10 cellular contexts compared by ENCODE assay signal in genomic region chr9:110015759-110016158, GRCh38.
DNase-seq lines count a peak whose midpoint lies in the region; ATAC-seq and TF ChIP-seq lines count a peak whose summit lies in the region.
"Had no signal": no experiment of that assay in that cellular context is flagged by ENCODE, and none has a peak within 500 bp of the region (broad histone marks: within the 10 kb centered on the region; RNA-seq: fewer than 3 reads in every experiment).

No MANE protein-coding gene starts in this region.

- TF ChIP-seq EP300 in gastroesophageal sphincter (IDR thresholded peaks at IDR 0.05): no peak

- no peaks in the 10 kb centered on the region for H3K9me2 ChIP-seq in GM23248 (ENCODE audit: insufficient read depth)

- H3K4me3 ChIP-seq in GM23248 (no peak overlapping the region), gastroesophageal sphincter (no peak overlapping the region)

- H3K4me1 ChIP-seq in GM23248 (ENCODE audit: insufficient read depth): peaks cover 16% of the 10 kb centered on the region
- no peaks in the 10 kb centered on the region for H3K4me1 ChIP-seq in gastroesophageal sphincter

- ATAC-seq in gastroesophageal sphincter (peak; percentile 31), GM18907 (IDR thresholded peaks at IDR 0.05; ENCODE audit: unreplicated experiment) (no peak), GM19467 (IDR thresholded peaks at IDR 0.05; ENCODE audit: unreplicated experiment) (no peak)

- no peak for TF ChIP-seq CTCF in gastroesophageal sphincter (IDR thresholded peaks at IDR 0.05)

- H3K9me3 ChIP-seq in GM23248 (ENCODE audit: low read depth) (no peaks in the 10 kb centered on the region), gastroesophageal sphincter (no peaks in the 10 kb centered on the region)

- no peak overlapping the region for H2AFZ ChIP-seq in GM23248

- no peak for TF ChIP-seq POLR2A in gastroesophageal sphincter (IDR thresholded peaks at IDR 0.05)

- H3K79me2 ChIP-seq in GM23248 (ENCODE audit: insufficient read depth): no peaks in the 10 kb centered on the region

- H3K27ac ChIP-seq in GM23248 (peak overlapping the region; percentile 64), gastroesophageal sphincter (no peak overlapping the region)

- in situ Hi-C loops in GM23248 (cut with MboI): no loop called here

- peak; percentile 94 for DNase-seq in A172 (ENCODE audit: low spot score)
- DNase-seq in GM23248: peak; percentile 68
- DNase-seq in T1000 (lab: John Stamatoyannopoulos, UW): peak; percentile 27
- no peak for DNase-seq in pons (ENCODE audit: low spot score)
- DNase-seq in NCI-H2196 treated with DMSO at 0.1 percent for 48 hours (lab: John Stamatoyannopoulos, UW; ENCODE audit: unreplicated experiment): no peak
- DNase-seq: activated T-cell treated with anti-CD3 and anti-CD28 coated beads, Interleukin-2, amount 50 U/mL, for 48 hours; GDM1 had no signal

- H4K20me1 ChIP-seq in GM23248 (ENCODE audit: insufficient read depth): no peaks in the 10 kb centered on the region

- no peaks in the 10 kb centered on the region for H3K36me3 ChIP-seq in GM23248 (ENCODE audit: low read depth)
- no peaks in the 10 kb centered on the region for H3K36me3 ChIP-seq in gastroesophageal sphincter

- WGBS in GM23248 (ENCODE audit: low coverage in 1 of 2, low lambda C conversion rate in 2 of 2, missing lambda C conversion rate in 2 of 2), 2 experiments: 48% methylated on average over 5 of the region's 5 CpGs
- 60% methylated on average over 2 of the region's 5 CpGs; no CpG with 5 or more reads in 1 of the 2 donors for whole genome bisulfite sequencing in gastroesophageal sphincter (ENCODE audit: low coverage in 1 of 2), 2 donors

- peaks cover 35% of the 10 kb centered on the region for H3F3A ChIP-seq in GM23248 (ENCODE audit: insufficient read depth)

- H3K27me3 ChIP-seq in GM23248 (replicated peaks; ENCODE audit: insufficient read depth): no peaks in the 10 kb centered on the region
- no peaks in the 10 kb centered on the region for H3K27me3 ChIP-seq in gastroesophageal sphincter

- no peak overlapping the region for H3K9ac ChIP-seq in GM23248

- H3K4me2 ChIP-seq in GM23248 (ENCODE audit: unreplicated experiment): peak overlapping the region; percentile 38

Comparison
In these comparisons a context has a peak if more than half of its experiments do, and no peak if none do; other contexts are left out.
1. DNase-seq: peak in A172 (single experiment), GM23248 (single experiment) and T1000 (single experiment); none in pons (single experiment) and NCI-H2196 treated with DMSO at 0.1 percent for 48 hours (single experiment).